In the genomic region with DNA sequence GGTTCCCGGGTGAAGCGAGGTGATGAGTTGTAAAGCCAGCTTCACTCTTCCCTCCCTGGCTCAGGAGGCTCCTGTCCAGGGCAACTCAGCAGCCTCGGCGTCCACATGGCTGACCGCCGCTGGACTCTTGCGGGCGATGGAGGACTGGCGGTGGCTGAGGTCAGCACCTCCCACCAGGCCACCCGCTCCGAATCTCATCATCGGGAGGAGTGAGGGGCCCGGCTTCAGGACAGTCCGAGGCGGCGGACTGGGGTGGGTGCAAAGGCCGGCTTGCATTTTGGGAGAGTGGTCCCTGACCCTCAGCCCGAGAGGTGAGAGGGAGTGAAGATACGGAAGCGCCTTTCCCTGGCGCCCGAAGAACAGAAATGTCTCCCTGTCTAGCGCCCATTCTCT, we compare ENCODE assay signal across 8 cellular contexts. TPM values are rescaled to one million over a fixed set of nuclear protein-coding genes. Genes with fewer than 3 reads are reported as not detected.
DNase-seq lines count a peak whose midpoint lies in the region; ATAC-seq and TF ChIP-seq lines count a peak whose summit lies in the region.

No MANE protein-coding gene starts in this region.

- H3K36me3 Mint-ChIP-seq in mesothelial cell of epicardium: peaks cover 3% of the 10 kb centered on the region

- peaks cover 25% of the 10 kb centered on the region for H3K4me1 Mint-ChIP-seq in mesothelial cell of epicardium

- peaks cover 51% of the 10 kb centered on the region for H3K79me2 ChIP-seq in MM.1S (ENCODE audit: low read length)

- H3K4me1 ChIP-seq in MM.1S (ENCODE audit: low read length): peaks cover 6% of the 10 kb centered on the region

- TF ChIP-seq CTCF in 22Rv1 (IDR thresholded peaks at IDR 0.05) (no peak), MM.1S (IDR thresholded peaks at IDR 0.05; ENCODE audit: low read length) (no peak), mesothelial cell of epicardium (IDR thresholded peaks at IDR 0.05; ENCODE audit: unreplicated experiment) (no peak)

- no peaks in the 10 kb centered on the region; the same call in 1 of the 2 replicates for H3K36me3 ChIP-seq in MM.1S (replicated peaks; ENCODE audit: insufficient read depth, low read length)

- DNase-seq in MM.1S (no peak), dermis blood vessel endothelial cell (peak; percentile 48), mesothelial cell of epicardium (ENCODE audit: low spot score in 2 of 2, unreplicated experiment in 2 of 2) (peak in 1 of 2 experiments; percentile 41), medulla oblongata (ENCODE audit: extremely low spot score) (no peak), NCI-H1436 treated with DMSO at 0.1 percent for 48 hours (lab: John Stamatoyannopoulos, UW) (no peak)

- H3K27ac Mint-ChIP-seq in mesothelial cell of epicardium: peak overlapping the region; percentile 99

- H3F3A ChIP-seq in MM.1S (ENCODE audit: insufficient read depth, low read length): no peaks in the 10 kb centered on the region

- H4K20me1 ChIP-seq in MM.1S (ENCODE audit: insufficient read depth, low read length): no peaks in the 10 kb centered on the region

- H3K4me3 ChIP-seq in MM.1S (ENCODE audit: low read length): peak overlapping the region; percentile 95

- H3K27me3 Mint-ChIP-seq in mesothelial cell of epicardium (ENCODE audit: low read depth): no peaks in the 10 kb centered on the region

- peak overlapping the region; percentile 83 for H2AFZ ChIP-seq in MM.1S (ENCODE audit: low read length)

- ATAC-seq in GM19397 (IDR thresholded peaks at IDR 0.05; ENCODE audit: unreplicated experiment): peak; percentile 8
- ATAC-seq in GM19463 (IDR thresholded peaks at IDR 0.05; ENCODE audit: unreplicated experiment): no peak

- H3K4me3 Mint-ChIP-seq in mesothelial cell of epicardium: peak overlapping the region; percentile 98

- no peaks in the 10 kb centered on the region for H3K9me2 ChIP-seq in MM.1S (replicated peaks; ENCODE audit: insufficient read depth, low read length)

- H3K9ac ChIP-seq in MM.1S (ENCODE audit: low read length): peak overlapping the region; percentile 97

- H3K4me2 ChIP-seq in MM.1S (ENCODE audit: low read depth, low read length): peak overlapping the region; percentile 86

- H3K27ac ChIP-seq in 22Rv1 (peak overlapping the region; percentile 94), MM.1S (ENCODE audit: low read length) (peak overlapping the region; percentile 90; the same call in 1 of the 2 replicates)

- H3K9me3 Mint-ChIP-seq in mesothelial cell of epicardium: peaks cover 4% of the 10 kb centered on the region

- no peaks in the 10 kb centered on the region for H3K27me3 ChIP-seq in MM.1S (replicated peaks; ENCODE audit: insufficient read depth, low read length)

- no peaks in the 10 kb centered on the region for H3K9me3 ChIP-seq in MM.1S (replicated peaks; ENCODE audit: insufficient read depth, low read length)

RNA-seq across cellular contexts. Expression of a gene that starts 0.8 kb away (rescaled TPM):
- total RNA-seq in dermis blood vessel endothelial cell: 25.9 and 35.9 TPM in 2 replicates
- 31.4 to 35.3 TPM (median 32.1 TPM) in 3 replicates for total RNA-seq in mesothelial cell of epicardium
